In the genomic region with DNA sequence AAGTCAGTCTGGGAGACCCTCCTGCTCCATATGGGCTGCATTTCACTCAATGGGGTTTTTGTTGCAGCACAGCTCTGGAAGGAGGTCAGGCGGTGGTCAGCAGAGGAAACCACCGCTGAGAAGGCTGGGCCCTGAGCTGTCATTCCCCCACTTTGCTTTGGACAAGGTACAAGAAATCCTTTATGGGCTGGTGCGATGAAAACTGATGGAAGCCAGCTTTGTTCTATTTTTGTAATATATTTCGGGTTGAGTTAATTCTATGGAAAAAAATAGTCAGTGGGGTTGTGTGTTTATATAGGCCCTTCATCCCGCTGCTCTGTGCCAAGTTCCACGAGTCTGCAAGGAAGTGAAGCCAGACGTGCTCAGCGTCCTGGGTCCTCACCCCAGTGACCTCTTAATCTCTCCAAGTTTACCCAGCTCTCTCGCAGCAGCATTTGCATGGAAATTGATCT, we compare ENCODE assay signal across 16 cellular contexts.
A peak's percentile ranks its signal among the peaks of the same experiment; 100 is the strongest.
DNase-seq lines count a peak whose midpoint lies in the region; ATAC-seq and TF ChIP-seq lines count a peak whose summit lies in the region.
"Had no signal": no experiment of that assay in that cellular context is flagged by ENCODE, and none has a peak within 500 bp of the region (broad histone marks: within the 10 kb centered on the region; RNA-seq: fewer than 3 reads in every experiment).

No MANE protein-coding gene starts in this region.

- H3K4me3 Mint-ChIP-seq in chondrocyte (ENCODE audit: unreplicated experiment), result peak overlapping the region; percentile 45
- H3K4me3 Mint-ChIP-seq in natural killer cell, result no peak overlapping the region

- H3K36me3 Mint-ChIP-seq in chondrocyte (ENCODE audit: low read depth) (no peaks in the 10 kb centered on the region), natural killer cell (no peaks in the 10 kb centered on the region)

- H3K4me3 ChIP-seq in liver (ENCODE audit: low read depth in 1 of 3, low read length in 3 of 3) (no peak overlapping the region), right lobe of liver (no peak overlapping the region)
- H3K4me3 ChIP-seq: adrenal gland, vagina had no signal

- WGBS in liver, result 50% methylated on average over 9 of the region's 9 CpGs
- WGBS in right lobe of liver (ENCODE audit: insufficient coverage, low coverage, low lambda C conversion rate, missing lambda C conversion rate), result 45% methylated on average over 5 of the region's 9 CpGs

- no peaks in the 10 kb centered on the region for H3K9me3 Mint-ChIP-seq in chondrocyte (ENCODE audit: low read depth)
- H3K9me3 Mint-ChIP-seq in natural killer cell, result no peaks in the 10 kb centered on the region

- TF ChIP-seq RAD21 in liver (IDR thresholded peaks at IDR 0.05), result no peak

- H3K4me1 Mint-ChIP-seq in chondrocyte (ENCODE audit: low read depth), result peaks cover 39% of the 10 kb centered on the region
- no peaks in the 10 kb centered on the region for H3K4me1 Mint-ChIP-seq in natural killer cell

- no peaks in the 10 kb centered on the region for H3K36me3 ChIP-seq in liver (ENCODE audit: control insufficient read depth in 4 of 4, insufficient read depth in 3 of 4, low read depth in 1 of 4, low read length in 3 of 4)
- H3K36me3 ChIP-seq in right lobe of liver, result no peaks in the 10 kb centered on the region
- H3K36me3 ChIP-seq: adrenal gland, neutrophil, vagina had no signal

- no peak for ATAC-seq in right lobe of liver
- no peak for ATAC-seq in GM21723 (IDR thresholded peaks at IDR 0.05; ENCODE audit: unreplicated experiment)
- ATAC-seq in natural killer cell, result no peak
- no peak for ATAC-seq in HG03025 (IDR thresholded peaks at IDR 0.05; ENCODE audit: low FRiP score, unreplicated experiment)
- ATAC-seq: left lobe of liver had no signal

- H3K4me1 ChIP-seq in liver (ENCODE audit: control insufficient read depth in 4 of 4, insufficient read depth in 4 of 4, low read length in 3 of 4) (no peaks in the 10 kb centered on the region), right lobe of liver (no peaks in the 10 kb centered on the region)
- H3K4me1 ChIP-seq: adrenal gland, vagina had no signal

- TF ChIP-seq POLR2A in right lobe of liver (IDR thresholded peaks at IDR 0.05), result no peak

- TF ChIP-seq CTCF in liver (IDR thresholded peaks at IDR 0.05; ENCODE audit: low read depth, low read length, missing input control) (no peak), right lobe of liver (IDR thresholded peaks at IDR 0.05) (no peak), chondrocyte (IDR thresholded peaks at IDR 0.05) (no peak), natural killer cell (IDR thresholded peaks at IDR 0.05) (no peak)

- no peak overlapping the region for H3K9ac ChIP-seq in liver (ENCODE audit: low read depth in 1 of 2, low read length in 2 of 2)

- H3K9me3 ChIP-seq in liver (ENCODE audit: control insufficient read depth in 4 of 4, low read length in 3 of 4), result no peaks in the 10 kb centered on the region
- no peaks in the 10 kb centered on the region for H3K9me3 ChIP-seq in right lobe of liver
- H3K9me3 ChIP-seq: adrenal gland, neutrophil, vagina had no signal

- peak overlapping the region; percentile 89 for H3K27ac Mint-ChIP-seq in chondrocyte (ENCODE audit: unreplicated experiment)
- no peak overlapping the region for H3K27ac Mint-ChIP-seq in natural killer cell

- H3K27me3 ChIP-seq in liver (ENCODE audit: control insufficient read depth in 4 of 4, insufficient read depth in 4 of 4, low read length in 3 of 4) (peaks cover 0 to 3% (median 0%) of the 10 kb centered on the region in 4 donors), right lobe of liver (no peaks in the 10 kb centered on the region)
- H3K27me3 ChIP-seq: adrenal gland, neutrophil, vagina had no signal

- intact Hi-C loops in right lobe of liver (cut with DNase I) (no loop called here), natural killer cell (cut with micrococcal nuclease) (no loop called here)

- H3K27ac ChIP-seq in liver (ENCODE audit: low read depth in 1 of 2, low read length in 2 of 2) (no peak overlapping the region), right lobe of liver (no peak overlapping the region)
- H3K27ac ChIP-seq: adrenal gland, neutrophil, vagina had no signal

- H3K27me3 Mint-ChIP-seq in chondrocyte (ENCODE audit: low read depth), result no peaks in the 10 kb centered on the region
- peaks cover 4 to 13% of the 10 kb centered on the region in 2 donors for H3K27me3 Mint-ChIP-seq in natural killer cell (ENCODE audit: low read depth in 2 of 2)

- no peak for DNase-seq in right lobe of liver
- DNase-seq in chondrocyte (ENCODE audit: low spot score), result no peak
- DNase-seq in left kidney (ENCODE audit: low read depth, low spot score), result peak; percentile 77
- DNase-seq in SHP77 (lab: John Stamatoyannopoulos, UW), result no peak
- no peak for DNase-seq in natural killer cell
- DNase-seq: activated T-cell treated with anti-CD3 and anti-CD28 coated beads for 4 hours, KG1, NCI-H187, SHP77 treated with DMSO at 0.1 percent for 48 hours had no signal

TF ChIP-seq in liver, 16 proteins besides CTCF, POLR2A, EP300 and RAD21:
- peak in 1 of 2 donors; percentile 24 for TF ChIP-seq RXRA (IDR thresholded peaks at IDR 0.05)
- no peak for TF ChIP-seq FOXA1 (IDR thresholded peaks at IDR 0.05)
- no peak for TF ChIP-seq YY1 (IDR thresholded peaks at IDR 0.05)
- TF ChIP-seq NR2F2 (IDR thresholded peaks at IDR 0.05), result peak; percentile 75
- TF ChIP-seq EGR1 (IDR thresholded peaks at IDR 0.05; ENCODE audit: low read depth in 2 of 2), result no peak
